ENCODE assay signal across 1 cellular context in the genomic region with DNA sequence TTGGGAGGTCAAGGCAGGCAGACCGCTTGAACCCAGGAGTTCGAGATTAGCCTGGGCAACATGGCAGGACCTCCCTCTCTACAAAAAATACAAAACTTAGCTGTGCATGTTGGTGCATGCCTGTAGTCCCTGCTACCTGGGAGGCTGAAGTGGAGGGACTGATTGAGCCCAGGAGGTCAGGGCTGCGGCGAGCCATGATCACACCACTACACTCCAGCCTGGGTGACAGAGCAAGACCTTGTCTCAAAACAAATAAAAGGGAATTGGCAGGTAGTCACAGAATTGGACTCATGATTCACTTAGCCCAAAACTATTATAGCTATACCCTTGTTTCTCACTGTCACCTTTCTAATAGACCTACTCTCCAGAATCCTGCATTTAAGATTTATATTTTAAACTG.
TF ChIP-seq lines count a peak whose summit lies in the region.

No MANE protein-coding gene starts in this region.

TF ChIP-seq in HepG2, 621 proteins besides CTCF, POLR2A, EP300 and RAD21:
- TF ChIP-seq ZNF687 (CRISPR knock-in tag; IDR thresholded peaks at IDR 0.05) (peak; percentile 22; the same call in 1 of the 2 replicates), RFX1 (IDR thresholded peaks at IDR 0.05) (no peak), HDAC1 (CRISPR knock-in tag; IDR thresholded peaks at IDR 0.05) (0 out of 2 replicates have a peak, but pooled peaks have one; percentile 15)
